ENCODE assay signal across 31 cellular contexts in the genomic region with DNA sequence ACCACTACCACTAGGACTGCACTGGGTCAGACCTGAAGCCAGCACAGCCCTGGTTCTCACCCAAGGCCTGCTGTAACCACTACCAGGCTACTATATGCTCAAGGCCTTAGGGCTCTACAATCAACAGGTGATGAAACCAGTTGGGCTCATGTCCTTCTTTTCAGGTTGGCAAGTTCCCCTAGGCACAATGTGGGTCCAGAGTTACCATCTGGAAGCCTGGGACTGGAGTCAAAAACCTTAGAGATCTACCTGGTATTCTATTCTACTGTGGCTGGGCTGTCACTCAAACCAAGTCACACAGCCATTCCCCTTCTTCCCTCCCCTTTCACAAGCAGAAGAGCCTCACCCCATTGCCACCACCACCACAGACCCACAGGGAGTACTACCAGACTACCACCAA.
"Had no signal": no experiment of that assay in that cellular context is flagged by ENCODE, and none has a peak within 500 bp of the region (broad histone marks: within the 10 kb centered on the region; RNA-seq: fewer than 3 reads in every experiment).

No MANE protein-coding gene starts in this region.

- H3K4me1 Mint-ChIP-seq: naive thymus-derived CD4-positive, alpha-beta T cell; natural killer cell; nephron; stimulated activated memory B cell treated with anti-CD40 and anti-IgM and Interleukin-4, amounts not matched to agents 10 μg/mL and 1 μg/mL and 100 μg/mL, for 72 hours; stimulated activated naive CD8-positive, alpha-beta T cell treated with anti-CD3 and anti-CD28 coated beads, Interleukin-15, amount 100 ng/mL, for 72 hours had no signal

- H3K36me3 ChIP-seq: neutrophil, ovary, right lobe of liver, sigmoid colon, spleen, suprapubic skin, tibial artery, transverse colon, upper lobe of right lung, uterus had no signal

- H3K4me1 ChIP-seq: parathyroid adenoma, psoas muscle, right lobe of liver, sigmoid colon, spleen, suprapubic skin, testis, tibial artery, transverse colon, upper lobe of right lung, uterus had no signal

- H3K27ac ChIP-seq: neutrophil, ovary, parathyroid adenoma, psoas muscle, right lobe of liver, sigmoid colon, spleen, suprapubic skin, testis, tibial artery, transverse colon, upper lobe of right lung, uterus had no signal

- H3K9ac ChIP-seq: parathyroid adenoma had no signal

- H3K4me3 ChIP-seq: ovary, psoas muscle, right lobe of liver, sigmoid colon, spleen, suprapubic skin, testis, tibial artery, transverse colon, upper lobe of right lung, uterus had no signal

- H3K36me3 Mint-ChIP-seq: stimulated activated memory B cell treated with anti-CD40 and anti-IgM and Interleukin-4, amounts not matched to agents 10 μg/mL and 1 μg/mL and 100 μg/mL, for 72 hours had no signal

- DNase-seq: naive thymus-derived CD4-positive, alpha-beta T cell; natural killer cell; occipital lobe; ovary; posterior cingulate gyrus; psoas muscle; right cardiac atrium; right lobe of liver; sigmoid colon; small intestine; spleen; stimulated activated CD4-positive, alpha-beta T cell treated with anti-CD3 and anti-CD28 coated beads, Interleukin-12 subunit alpha, Interleukin-12 subunit beta, amount 100 ng/mL, for 4 hours; stimulated activated CD4-positive, alpha-beta T cell treated with anti-CD3 and anti-CD28 coated beads, Interleukin-1b, Interleukin-23, amount 100 ng/mL, for 48 hours; stimulated activated CD4-positive, alpha-beta T cell treated with anti-CD3 and anti-CD28 coated beads, Interleukin-4, amount 100 ng/mL, for 1 hour; stimulated activated CD4-positive, alpha-beta T cell treated with anti-CD3 and anti-CD28 coated beads, Interleukin-4, amount 100 ng/mL, for 4 hours; stimulated activated CD8-positive, alpha-beta memory T cell treated with anti-CD3 and anti-CD28 coated beads, Interleukin-4, amount 100 ng/mL, for 48 hours; stimulated activated naive CD4-positive, alpha-beta T cell; stimulated activated naive CD8-positive, alpha-beta T cell treated with anti-CD3 and anti-CD28 coated beads, Interleukin-15, amount 100 ng/mL, for 72 hours; stimulated activated naive CD8-positive, alpha-beta T cell treated with anti-CD3 and anti-CD28 coated beads, Interleukin-15, Interleukin-2, amounts not matched to agents 100 U/mL and 50 U/mL, for 24 hours; testis; tibial artery; transverse colon; upper lobe of right lung; uterus had no signal

- ATAC-seq: naive thymus-derived CD4-positive, alpha-beta T cell; psoas muscle; right cardiac atrium; stimulated activated memory B cell treated with anti-CD40 and anti-IgM and Interleukin-4, amounts not matched to agents 10 μg/mL and 1 μg/mL and 100 μg/mL, for 72 hours; stimulated activated naive CD8-positive, alpha-beta T cell treated with anti-CD3 and anti-CD28 coated beads, Interleukin-15, amount 100 ng/mL, for 72 hours; stimulated activated naive CD8-positive, alpha-beta T cell treated with anti-CD3 and anti-CD28 coated beads, Interleukin-15, Interleukin-2, amounts not matched to agents 100 U/mL and 50 U/mL, for 24 hours had no signal

- H3K9me3 ChIP-seq: neutrophil, ovary, psoas muscle, right lobe of liver, suprapubic skin, testis, transverse colon, uterus had no signal

- H3K27me3 ChIP-seq: ovary, right lobe of liver, sigmoid colon, spleen, suprapubic skin, testis, tibial artery, transverse colon, upper lobe of right lung, uterus had no signal

- H3K27ac Mint-ChIP-seq: naive thymus-derived CD4-positive, alpha-beta T cell; natural killer cell; nephron; progenitor cell of endocrine pancreas; stimulated activated memory B cell treated with anti-CD40 and anti-IgM and Interleukin-4, amounts not matched to agents 10 μg/mL and 1 μg/mL and 100 μg/mL, for 72 hours; stimulated activated naive CD8-positive, alpha-beta T cell treated with anti-CD3 and anti-CD28 coated beads, Interleukin-15, amount 100 ng/mL, for 72 hours; type B pancreatic cell had no signal

- H3K4me3 Mint-ChIP-seq: naive thymus-derived CD4-positive, alpha-beta T cell; natural killer cell; nephron; stimulated activated memory B cell treated with anti-CD40 and anti-IgM and Interleukin-4, amounts not matched to agents 10 μg/mL and 1 μg/mL and 100 μg/mL, for 72 hours; stimulated activated naive CD8-positive, alpha-beta T cell treated with anti-CD3 and anti-CD28 coated beads, Interleukin-15, amount 100 ng/mL, for 72 hours; type B pancreatic cell had no signal

- H2AFZ ChIP-seq: parathyroid adenoma had no signal

- H3K9me3 Mint-ChIP-seq: type B pancreatic cell had no signal

- H3K27me3 Mint-ChIP-seq: progenitor cell of endocrine pancreas, type B pancreatic cell had no signal
